Comparison of ENCODE assay signal across 9 cellular contexts in the genomic region with DNA sequence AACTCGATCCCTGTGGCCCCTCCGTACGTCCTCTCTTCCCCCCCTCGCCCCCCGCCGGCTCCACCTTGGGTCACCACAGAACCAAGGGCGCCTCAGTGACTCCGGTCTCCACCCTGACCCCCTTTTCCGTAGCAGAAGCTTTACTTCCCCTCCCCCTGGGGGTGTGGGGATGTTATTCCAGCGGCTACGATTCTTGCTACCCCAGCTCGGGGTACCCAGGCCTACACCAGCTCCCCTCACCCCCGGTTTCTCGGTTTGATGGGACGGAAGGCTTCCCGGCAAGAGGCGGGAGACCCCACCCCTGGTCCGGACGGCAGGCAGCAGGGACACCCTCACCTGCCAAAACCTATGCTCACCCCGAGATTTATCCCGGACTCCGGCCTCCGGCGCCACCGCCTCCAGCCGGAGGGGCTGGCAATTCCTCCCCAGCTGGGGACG. TPM values are rescaled to one million over a fixed set of nuclear protein-coding genes. Genes with fewer than 3 reads are reported as not detected.
A peak's percentile ranks its signal among the peaks of the same experiment; 100 is the strongest.
DNase-seq lines count a peak whose midpoint lies in the region; ATAC-seq, FAIRE-seq and TF ChIP-seq lines count a peak whose summit lies in the region.
"Had no signal": no experiment of that assay in that cellular context is flagged by ENCODE, and none has a peak within 500 bp of the region (broad histone marks: within the 10 kb centered on the region; RNA-seq: fewer than 3 reads in every experiment).

No MANE protein-coding gene starts in this region.

- H3K27ac ChIP-seq in WERI-Rb-1 = no peak overlapping the region
- peak overlapping the region in 1 of 2 donors; percentile 43 for H3K27ac ChIP-seq in right atrium auricular region
- peak overlapping the region in 1 of 4 donors; percentile 33 for H3K27ac ChIP-seq in gastrocnemius medialis

- intact Hi-C loops in gastrocnemius medialis (cut with DNase I; ENCODE audit: low total_unique reads) = no loop called here

- DNase-seq in WERI-Rb-1 (no peak), right atrium auricular region (ENCODE audit: low spot score) (no peak), gastrocnemius medialis (no peak), GM19239 (ENCODE audit: insufficient read length, low spot score) (no peak), SHP77 (lab: John Stamatoyannopoulos, UW) (no peak), NCI-H2227 treated with DMSO at 0.1 percent for 48 hours (lab: John Stamatoyannopoulos, UW) (no peak), HK-2 (ENCODE audit: unreplicated experiment) (no peak)

- H3K36me3 ChIP-seq in WERI-Rb-1 (no peaks in the 10 kb centered on the region), right atrium auricular region (no peaks in the 10 kb centered on the region), gastrocnemius medialis (no peaks in the 10 kb centered on the region)

- H3K4me3 ChIP-seq in WERI-Rb-1 (ENCODE audit: low read depth, low read length) = peak overlapping the region; percentile 49
- peak overlapping the region; percentile 69 to 72 for H3K4me3 ChIP-seq in right atrium auricular region
- peak overlapping the region; percentile 56 to 71 (median 64) for H3K4me3 ChIP-seq in gastrocnemius medialis

- ATAC-seq in GM19395 (IDR thresholded peaks at IDR 0.05; ENCODE audit: unreplicated experiment) = peak; percentile 8
- ATAC-seq in gastrocnemius medialis = no peak

- FAIRE-seq in GM19239 (lab: Jason Lieb, UNC) = no peak

- in situ Hi-C loops in gastrocnemius medialis (cut with MboI; ENCODE audit: low sequenced_read_pairs in 4 of 4) = no loop called here

- H3K9me3 ChIP-seq in WERI-Rb-1 (ENCODE audit: severe bottlenecking) (no peaks in the 10 kb centered on the region), right atrium auricular region (no peaks in the 10 kb centered on the region), gastrocnemius medialis (no peaks in the 10 kb centered on the region)

- TF ChIP-seq CTCF in WERI-Rb-1 (IDR thresholded peaks at IDR 0.05; ENCODE audit: low read depth, low read length) (no peak), right atrium auricular region (IDR thresholded peaks at IDR 0.05) (no peak), gastrocnemius medialis (IDR thresholded peaks at IDR 0.05 in 4 of 5, conservative IDR thresholded peaks at IDR 0.05 in 1 of 5) (no peak)

- TF ChIP-seq POLR2A in gastrocnemius medialis (IDR thresholded peaks at IDR 0.05) = no peak

- H3K27me3 ChIP-seq in WERI-Rb-1 (ENCODE audit: insufficient read depth, low read depth, severe bottlenecking) (no peaks in the 10 kb centered on the region), right atrium auricular region (no peaks in the 10 kb centered on the region), gastrocnemius medialis (no peaks in the 10 kb centered on the region)

- peaks cover 0 to 20% of the 10 kb centered on the region in 2 donors for H3K4me1 ChIP-seq in right atrium auricular region
- H3K4me1 ChIP-seq in gastrocnemius medialis = peaks cover 0 to 15% of the 10 kb centered on the region in 2 donors

RNA-seq across cellular contexts. Expression of a gene that starts 0.7 kb away (rescaled TPM):
- 10 to 100 TPM in 1 of 2 donors, 1 to 10 TPM in 1; 9.8 to 69.0 TPM for total RNA-seq in right atrium auricular region
- total RNA-seq in gastrocnemius medialis = 1 to 10 TPM in 2 of 4 donors, under 1 TPM in 2; 0.51 to 7.3 (median 2.0) TPM

RNA-seq across cellular contexts. Expression of a gene that starts 15.2 kb away (rescaled TPM):
- 10 to 100 TPM; 11.2 to 14.2 TPM for total RNA-seq in right atrium auricular region
- 10 to 100 TPM in 3 of 4 donors, 1 to 10 TPM in 1; 6.1 to 40.6 (median 18.0) TPM for total RNA-seq in gastrocnemius medialis

RNA-seq across cellular contexts. Expression of a gene that starts 28.9 kb away (rescaled TPM):
- not detected for total RNA-seq in right atrium auricular region
- total RNA-seq in gastrocnemius medialis = 1 to 10 TPM in 1 of 4 donors, under 1 TPM in 2, not detected in 1; 0.49 to 1.4 (median 0.61) TPM
- total RNA-seq: activated naive CD4-positive, alpha-beta T cell treated with anti-CD3 and anti-CD28 coated beads, Interleukin-2, amount 50 U/mL, for 72 hours had no signal

RNA-seq across cellular contexts. Expression of a gene that starts 57.2 kb away (rescaled TPM):
- total RNA-seq in right atrium auricular region (100 to 1,000 TPM in 1 of 2 donors, 10 to 100 TPM in 1; 70.9 to 102 TPM), gastrocnemius medialis (100 to 1,000 TPM in 1 of 4 donors, 10 to 100 TPM in 3; 47.9 to 108 (median 79.6) TPM)
